ENCODE assay signal across 8 cellular contexts in genomic region chr9:132241840-132242620, GRCh38.
DNase-seq lines count a peak whose midpoint lies in the region; ATAC-seq, FAIRE-seq and TF ChIP-seq lines count a peak whose summit lies in the region.

No MANE protein-coding gene starts in this region.

- no peaks in the 10 kb centered on the region for H3K79me2 ChIP-seq in OCI-LY7 (ENCODE audit: insufficient read depth, low read depth, low read length)

- no peak for TF ChIP-seq POLR2A in adrenal gland (IDR thresholded peaks at IDR 0.05)

- H3K27me3 ChIP-seq in A673 (replicated peaks; ENCODE audit: insufficient read depth, low read depth, low read length, poor library complexity) (no peaks in the 10 kb centered on the region), adrenal gland (no peaks in the 10 kb centered on the region)

- DNase-seq in A673 (ENCODE audit: low spot score) (peak; percentile 43), OCI-LY7 (ENCODE audit: low spot score) (peak; percentile 74), adrenal gland (peak in 5 of 7 donors; percentile 46 to 66 (median 64)), kidney (peak; percentile 80)
- DNase-seq in stimulated activated CD4-positive, alpha-beta T cell treated with anti-CD3 and anti-CD28 coated beads, TNF-alpha, amount 100 ng/mL, for 1 hour (ENCODE audit: low read depth in 3 of 3, low spot score in 1 of 3), result peak in 2 of 3 donors; percentile 20 to 24

- H3K9me2 ChIP-seq in OCI-LY7 (ENCODE audit: insufficient read depth, low read length), result no peaks in the 10 kb centered on the region

- no peak for TF ChIP-seq CTCF in A673 (conservative IDR thresholded peaks at IDR 0.05; ENCODE audit: low read depth, low read length)
- TF ChIP-seq CTCF in OCI-LY7 (conservative IDR thresholded peaks at IDR 0.05; ENCODE audit: low read length), result no peak
- TF ChIP-seq CTCF in adrenal gland (IDR thresholded peaks at IDR 0.05), result no peak
- TF ChIP-seq CTCF in kidney (IDR thresholded peaks at IDR 0.05; ENCODE audit: borderline replicate concordance, extremely low read depth, insufficient read depth), result no peak

- H3K4me2 ChIP-seq in OCI-LY7 (ENCODE audit: low read length), result peak overlapping the region; percentile 81

- H3K4me1 ChIP-seq in A673 (ENCODE audit: insufficient read depth, low read length, poor library complexity, severe bottlenecking) (peaks cover 34% of the 10 kb centered on the region), OCI-LY7 (ENCODE audit: insufficient read depth, low read length, poor library complexity, severe bottlenecking) (peaks cover 17% of the 10 kb centered on the region), adrenal gland (replicated peaks in 1 of 2) (peaks cover 14 to 41% of the 10 kb centered on the region in 2 donors), kidney (ENCODE audit: control insufficient read depth in 1 of 2, insufficient read depth in 1 of 2, low read depth in 1 of 2, low read length in 2 of 2) (peaks cover 0 to 12% of the 10 kb centered on the region in 2 donors)

- FAIRE-seq in kidney (lab: Jason Lieb, UNC), result no peak

- ATAC-seq in GM18909 (IDR thresholded peaks at IDR 0.05; ENCODE audit: poor library complexity, unreplicated experiment) (peak; percentile 2), GM21576 (IDR thresholded peaks at IDR 0.05; ENCODE audit: unreplicated experiment) (no peak), HG03108 (IDR thresholded peaks at IDR 0.05; ENCODE audit: unreplicated experiment) (no peak)

- WGBS in adrenal gland, 4 donors, result 0 to 2% (median 1%) methylated on average over 18 to 81 of the region's 81 CpGs

- peak overlapping the region in 1 of 2 donors; percentile 55 for H3K9ac ChIP-seq in kidney (ENCODE audit: low read length in 2 of 2)

- no peaks in the 10 kb centered on the region for H3K9me3 ChIP-seq in A673 (ENCODE audit: low read depth, low read length, poor library complexity, severe bottlenecking)
- H3K9me3 ChIP-seq in OCI-LY7 (ENCODE audit: low read length), result no peaks in the 10 kb centered on the region
- H3K9me3 ChIP-seq in adrenal gland (replicated peaks in 1 of 3), result no peaks in the 10 kb centered on the region
- H3K9me3 ChIP-seq in kidney (ENCODE audit: control insufficient read depth in 1 of 2, low read length in 2 of 2), result no peaks in the 10 kb centered on the region

- peak overlapping the region; percentile 50; the same call in 1 of the 2 replicates for H2AFZ ChIP-seq in OCI-LY7 (ENCODE audit: low read length)

- POLR2A ChIA-PET in A673 (lab: Charles Lee; ENCODE audit: low non-redundant PET), result interaction anchor here (0.6 kb wide), 1 partner anchor 1750 kb away, joined by 8 read pairs; the partner anchor contains the start of gene VAV2
- POLR2A ChIA-PET in OCI-LY7 (lab: Charles Lee), result interaction anchor here (0.6 to 0.9 kb wide), 2 partner anchors 214 to 429 kb away, joined by 3 read pairs; no protein-coding TSS in a partner anchor

- intact Hi-C loops in A673 (cut with micrococcal nuclease; ENCODE audit: unreplicated experiment), result no loop called here
- intact Hi-C loops in OCI-LY7 (cut with micrococcal nuclease; ENCODE audit: unreplicated experiment), result no loop called here
- intact Hi-C loops in adrenal gland (cut with DNase I), result no loop called here
- intact Hi-C loops in kidney (cut with DNase I), result no loop called here

- no peaks in the 10 kb centered on the region for H4K20me1 ChIP-seq in OCI-LY7 (ENCODE audit: insufficient read depth, low read length)

- H3K4me3 ChIP-seq in A673 (ENCODE audit: low read depth, low read length, poor library complexity, severe bottlenecking) (peak overlapping the region; percentile 65), OCI-LY7 (ENCODE audit: low read depth, low read length, poor library complexity, severe bottlenecking) (peak overlapping the region; percentile 69), adrenal gland (peak overlapping the region in 3 of 4 donors; percentile 30 to 72 (median 37)), kidney (ENCODE audit: low read length in 2 of 2) (peak overlapping the region; percentile 57 to 78)

- H3K36me3 ChIP-seq in A673 (ENCODE audit: insufficient read depth, low read length, poor library complexity, severe bottlenecking) (no peaks in the 10 kb centered on the region), OCI-LY7 (ENCODE audit: insufficient read depth, low read length) (no peaks in the 10 kb centered on the region), adrenal gland (replicated peaks in 1 of 2) (no peaks in the 10 kb centered on the region), kidney (ENCODE audit: control insufficient read depth in 1 of 2, insufficient read depth in 2 of 2, low read length in 2 of 2) (no peaks in the 10 kb centered on the region)

- no TSS peak for BruUV-seq in A673 (replicated peaks; lab: Mats Ljungman, UMichigan)
- no TSS peak for BruUV-seq in OCI-LY7 (replicated peaks; lab: Mats Ljungman, UMichigan)

- peak overlapping the region; percentile 63 for H3K27ac ChIP-seq in A673 (ENCODE audit: low read depth, low read length, poor library complexity, severe bottlenecking)
- no peak overlapping the region for H3K27ac ChIP-seq in OCI-LY7 (ENCODE audit: low read depth, low read length, poor library complexity, severe bottlenecking)
- H3K27ac ChIP-seq in adrenal gland, result peak overlapping the region in 4 of 5 donors; percentile 7 to 91 (median 66)
- no peak overlapping the region for H3K27ac ChIP-seq in kidney (ENCODE audit: low read depth in 2 of 2, low read length in 2 of 2)

- CTCF ChIA-PET in A673 (lab: Charles Lee), result interaction anchor here (1.1 kb wide), 1 partner anchor 17 kb away, joined by 6 read pairs; no protein-coding TSS in a partner anchor
- CTCF ChIA-PET in OCI-LY7 (lab: Charles Lee; ENCODE audit: unreplicated experiment), result interaction anchor here (0.6 to 1.5 kb wide), 4 partner anchors 18 to 434 kb away, joined by 3 read pairs; no protein-coding TSS in a partner anchor

Comparison
In these comparisons a context has a peak if more than half of its experiments do, and no peak if none do; other contexts are left out.
1. DNase-seq: peak in every context shown above with its lines; median percentile 80 in kidney; 74 in OCI-LY7; 64 in adrenal gland; 43 in A673; 22 in stimulated activated CD4-positive, alpha-beta T cell treated with anti-CD3 and anti-CD28 coated beads, TNF-alpha, amount 100 ng/mL, for 1 hour.
2. H3K27ac ChIP-seq: peak in A673 (single experiment) and adrenal gland (4 of 5); none in OCI-LY7 (single experiment) and kidney (0 of 2).
3. Peak in every context shown above with its lines, with median percentiles within 50 percentile points of each other: H3K4me3 ChIP-seq.